ENCODE assay signal across 19 cellular contexts in genomic region chr12:110731479-110731878, GRCh38. TPM values are rescaled to one million over a fixed set of nuclear protein-coding genes. Genes with fewer than 3 reads are reported as not detected.
DNase-seq lines count a peak whose midpoint lies in the region; ATAC-seq and TF ChIP-seq lines count a peak whose summit lies in the region.
"Had no signal": no experiment of that assay in that cellular context is flagged by ENCODE, and none has a peak within 500 bp of the region (broad histone marks: within the 10 kb centered on the region; RNA-seq: fewer than 3 reads in every experiment).

No MANE protein-coding gene starts in this region.

- TF ChIP-seq CTCF in CD4-positive, alpha-beta T cell (IDR thresholded peaks at IDR 0.05) = no peak
- TF ChIP-seq CTCF in esophagus squamous epithelium (IDR thresholded peaks at IDR 0.05) = no peak

- peaks cover 7 to 58% (median 15%) of the 10 kb centered on the region in 3 donors for H3K4me1 ChIP-seq in esophagus squamous epithelium

- ATAC-seq in CD4-positive, alpha-beta T cell (ENCODE audit: poor library complexity) = no peak
- no peak for ATAC-seq in natural killer cell treated with Interleukin-12 subunit alpha and Interleukin-12 subunit beta and Interleukin-15 and Interleukin-18, amount 100 ng/mL, for 72 hours
- ATAC-seq: Right ventricle myocardium inferior had no signal

- H3K36me3 ChIP-seq in esophagus squamous epithelium = peaks cover 0 to 83% (median 13%) of the 10 kb centered on the region in 3 donors

- H3K4me3 Mint-ChIP-seq in activated T-cell treated with anti-CD3 and anti-CD28 coated beads, Interleukin-2, amount 50 U/mL, for 24 hours = peak overlapping the region; percentile 27
- no peak overlapping the region for H3K4me3 Mint-ChIP-seq in CD4-positive, alpha-beta T cell
- no peak overlapping the region for H3K4me3 Mint-ChIP-seq in activated T-helper 1 cell treated with anti-CD3 and anti-CD28 coated beads, Interleukin-12 subunit alpha, Interleukin-12 subunit beta, Interleukin-2, Interleukin-4 antibody, amounts not matched to agents 30 ng/mL and 10 ng/mL and 1 ng/mL, durations not matched to agents 14 hours and 24 hours and 36 hours
- H3K4me3 Mint-ChIP-seq in natural killer cell treated with Interleukin-12 subunit alpha and Interleukin-12 subunit beta and Interleukin-15 and Interleukin-18, amount 100 ng/mL, for 72 hours = no peak overlapping the region
- H3K4me3 Mint-ChIP-seq: CD14-positive monocyte had no signal

- no peaks in the 10 kb centered on the region for H3K9me3 Mint-ChIP-seq in activated T-cell treated with anti-CD3 and anti-CD28 coated beads, Interleukin-2, amount 50 U/mL, for 24 hours
- H3K9me3 Mint-ChIP-seq in CD4-positive, alpha-beta T cell = no peaks in the 10 kb centered on the region
- H3K9me3 Mint-ChIP-seq in activated T-helper 1 cell treated with anti-CD3 and anti-CD28 coated beads, Interleukin-12 subunit alpha, Interleukin-12 subunit beta, Interleukin-2, Interleukin-4 antibody, amounts not matched to agents 30 ng/mL and 10 ng/mL and 1 ng/mL, durations not matched to agents 14 hours and 24 hours and 36 hours = no peaks in the 10 kb centered on the region
- no peaks in the 10 kb centered on the region for H3K9me3 Mint-ChIP-seq in natural killer cell treated with Interleukin-12 subunit alpha and Interleukin-12 subunit beta and Interleukin-15 and Interleukin-18, amount 100 ng/mL, for 72 hours
- H3K9me3 Mint-ChIP-seq: CD14-positive monocyte had no signal

- H3K27ac ChIP-seq in CD4-positive, alpha-beta T cell (ENCODE audit: low read depth, low read length) = no peak overlapping the region
- peak overlapping the region in 2 of 4 donors; percentile 21 to 46 for H3K27ac ChIP-seq in esophagus squamous epithelium

- no peaks in the 10 kb centered on the region for H3K9me3 ChIP-seq in CD4-positive, alpha-beta T cell (ENCODE audit: control insufficient read depth, low read length)
- H3K9me3 ChIP-seq in esophagus squamous epithelium = no peaks in the 10 kb centered on the region

- WGBS in esophagus squamous epithelium, 2 donors = 58 to 84% methylated on average over 2 of the region's 2 CpGs

- peaks cover 90% of the 10 kb centered on the region for H3K4me1 Mint-ChIP-seq in activated T-cell treated with anti-CD3 and anti-CD28 coated beads, Interleukin-2, amount 50 U/mL, for 24 hours (ENCODE audit: low read depth)
- peaks cover 74% of the 10 kb centered on the region for H3K4me1 Mint-ChIP-seq in CD4-positive, alpha-beta T cell (ENCODE audit: low read depth)
- peaks cover 76% of the 10 kb centered on the region for H3K4me1 Mint-ChIP-seq in activated T-helper 1 cell treated with anti-CD3 and anti-CD28 coated beads, Interleukin-12 subunit alpha, Interleukin-12 subunit beta, Interleukin-2, Interleukin-4 antibody, amounts not matched to agents 30 ng/mL and 10 ng/mL and 1 ng/mL, durations not matched to agents 14 hours and 24 hours and 36 hours (ENCODE audit: low read depth)
- H3K4me1 Mint-ChIP-seq in natural killer cell treated with Interleukin-12 subunit alpha and Interleukin-12 subunit beta and Interleukin-15 and Interleukin-18, amount 100 ng/mL, for 72 hours (ENCODE audit: low read depth in 2 of 2) = peaks cover 24 to 45% of the 10 kb centered on the region in 2 donors

- H3K27me3 ChIP-seq in CD4-positive, alpha-beta T cell (ENCODE audit: control insufficient read depth, insufficient read depth, low read length) = no peaks in the 10 kb centered on the region
- H3K27me3 ChIP-seq in esophagus squamous epithelium = no peaks in the 10 kb centered on the region

- intact Hi-C loops in CD4-positive, alpha-beta T cell (cut with DNase I, micrococcal nuclease) = loop anchor here (10.0 kb wide), 2 partner anchors 93 to 153 kb away; no protein-coding TSS in a partner anchor
- intact Hi-C loops in activated T-helper 1 cell treated with anti-CD3 and anti-CD28 coated beads, Interleukin-12 subunit alpha, Interleukin-12 subunit beta, Interleukin-2, Interleukin-4 antibody, amounts not matched to agents 30 ng/mL and 10 ng/mL and 1 ng/mL, durations not matched to agents 14 hours and 24 hours and 36 hours (cut with micrococcal nuclease) = loop anchor here (1.0 kb wide), 1 partner anchor 9 kb away; no protein-coding TSS in a partner anchor
- intact Hi-C loops in esophagus squamous epithelium (cut with DNase I) = no loop called here

- DNase-seq in activated T-cell treated with anti-CD3 and anti-CD28 coated beads, Interleukin-2, amount 50 U/mL, for 24 hours = no peak
- DNase-seq in activated T-cell treated with anti-CD3 and anti-CD28 coated beads, Interleukin-2, amount 50 U/mL, for 1 hour = no peak
- no peak for DNase-seq in CD4-positive, alpha-beta T cell
- no peak for DNase-seq in activated T-helper 1 cell treated with anti-CD3 and anti-CD28 coated beads, Interleukin-12 subunit alpha, Interleukin-12 subunit beta, Interleukin-2, Interleukin-4 antibody, amounts not matched to agents 30 ng/mL and 10 ng/mL and 1 ng/mL, durations not matched to agents 14 hours and 24 hours and 36 hours (ENCODE audit: low spot score)
- DNase-seq in natural killer cell treated with Interleukin-12 subunit alpha and Interleukin-12 subunit beta and Interleukin-15 and Interleukin-18, amount 100 ng/mL, for 72 hours (ENCODE audit: low spot score) = no peak
- no peak for DNase-seq in esophagus squamous epithelium (lab: John Stamatoyannopoulos, UW)
- no peak for DNase-seq in NCI-H510A (lab: John Stamatoyannopoulos, UW)
- no peak for DNase-seq in GM19238 (ENCODE audit: insufficient read length, low spot score)
- DNase-seq: Calu3, DMS79, GOT3, KG1, NCI-H1092 treated with DMSO at 0.1 percent for 48 hours, NCI-H1694, NCI-H748 treated with DMSO at 0.1 percent for 48 hours had no signal

- H3K36me3 Mint-ChIP-seq in activated T-cell treated with anti-CD3 and anti-CD28 coated beads, Interleukin-2, amount 50 U/mL, for 24 hours (ENCODE audit: low read depth) = peaks cover 99% of the 10 kb centered on the region
- peaks cover 93% of the 10 kb centered on the region for H3K36me3 Mint-ChIP-seq in CD4-positive, alpha-beta T cell (ENCODE audit: low read depth)
- H3K36me3 Mint-ChIP-seq in activated T-helper 1 cell treated with anti-CD3 and anti-CD28 coated beads, Interleukin-12 subunit alpha, Interleukin-12 subunit beta, Interleukin-2, Interleukin-4 antibody, amounts not matched to agents 30 ng/mL and 10 ng/mL and 1 ng/mL, durations not matched to agents 14 hours and 24 hours and 36 hours (ENCODE audit: low read depth) = peaks cover 62% of the 10 kb centered on the region
- H3K36me3 Mint-ChIP-seq in natural killer cell treated with Interleukin-12 subunit alpha and Interleukin-12 subunit beta and Interleukin-15 and Interleukin-18, amount 100 ng/mL, for 72 hours = peaks cover 30% of the 10 kb centered on the region

- H3K4me3 ChIP-seq in esophagus squamous epithelium = no peak overlapping the region

- H3K27me3 Mint-ChIP-seq in activated T-cell treated with anti-CD3 and anti-CD28 coated beads, Interleukin-2, amount 50 U/mL, for 24 hours = no peaks in the 10 kb centered on the region
- H3K27me3 Mint-ChIP-seq in CD4-positive, alpha-beta T cell = no peaks in the 10 kb centered on the region
- H3K27me3 Mint-ChIP-seq in activated T-helper 1 cell treated with anti-CD3 and anti-CD28 coated beads, Interleukin-12 subunit alpha, Interleukin-12 subunit beta, Interleukin-2, Interleukin-4 antibody, amounts not matched to agents 30 ng/mL and 10 ng/mL and 1 ng/mL, durations not matched to agents 14 hours and 24 hours and 36 hours (ENCODE audit: insufficient read depth) = no peaks in the 10 kb centered on the region
- H3K27me3 Mint-ChIP-seq in natural killer cell treated with Interleukin-12 subunit alpha and Interleukin-12 subunit beta and Interleukin-15 and Interleukin-18, amount 100 ng/mL, for 72 hours = no peaks in the 10 kb centered on the region

- POLR2A ChIA-PET in CD4-positive, alpha-beta T cell (lab: Charles Lee) = interaction anchor here (2.0 kb wide), 1 partner anchor 10 kb away, joined by 11 read pairs; no protein-coding TSS in a partner anchor

- CTCF ChIA-PET in CD4-positive, alpha-beta T cell (lab: Charles Lee) = interaction anchor here (1.0 to 1.9 kb wide), 2 partner anchors 9 to 27 kb away, joined by 3 to 6 read pairs; no protein-coding TSS in a partner anchor

- peak overlapping the region; percentile 67 for H3K27ac Mint-ChIP-seq in activated T-cell treated with anti-CD3 and anti-CD28 coated beads, Interleukin-2, amount 50 U/mL, for 24 hours
- peak overlapping the region; percentile 63 for H3K27ac Mint-ChIP-seq in CD4-positive, alpha-beta T cell
- H3K27ac Mint-ChIP-seq in activated T-helper 1 cell treated with anti-CD3 and anti-CD28 coated beads, Interleukin-12 subunit alpha, Interleukin-12 subunit beta, Interleukin-2, Interleukin-4 antibody, amounts not matched to agents 30 ng/mL and 10 ng/mL and 1 ng/mL, durations not matched to agents 14 hours and 24 hours and 36 hours = peak overlapping the region; percentile 3
- peak overlapping the region; percentile 33 to 50 for H3K27ac Mint-ChIP-seq in natural killer cell treated with Interleukin-12 subunit alpha and Interleukin-12 subunit beta and Interleukin-15 and Interleukin-18, amount 100 ng/mL, for 72 hours

- TF ChIP-seq POLR2A in esophagus squamous epithelium (IDR thresholded peaks at IDR 0.05) = no peak

RNA-seq across cellular contexts. Expression of gene PPP1CC, which starts 11.2 kb away (rescaled TPM):
- total RNA-seq in CD4-positive, alpha-beta T cell = 100 to 1,000 TPM; 146 to 150 TPM
- total RNA-seq in activated T-helper 1 cell treated with anti-CD3 and anti-CD28 coated beads, Interleukin-12 subunit alpha, Interleukin-12 subunit beta, Interleukin-2, Interleukin-4 antibody, amounts not matched to agents 30 ng/mL and 10 ng/mL and 1 ng/mL, durations not matched to agents 14 hours and 24 hours and 36 hours = 449 and 469 TPM in 2 replicates
- total RNA-seq in natural killer cell treated with Interleukin-12 subunit alpha and Interleukin-12 subunit beta and Interleukin-15 and Interleukin-18, amount 100 ng/mL, for 72 hours = 100 to 1,000 TPM; 140 to 143 TPM
- total RNA-seq in esophagus squamous epithelium = 100 to 1,000 TPM in 3 of 4 donors, 10 to 100 TPM in 1; 55.3 to 127 (median 114) TPM

RNA-seq across cellular contexts. Expression of gene HVCN1, which starts 42.6 kb away (rescaled TPM):
- total RNA-seq in CD4-positive, alpha-beta T cell = 1 to 10 TPM; 3.9 to 4.1 TPM
- total RNA-seq in activated T-helper 1 cell treated with anti-CD3 and anti-CD28 coated beads, Interleukin-12 subunit alpha, Interleukin-12 subunit beta, Interleukin-2, Interleukin-4 antibody, amounts not matched to agents 30 ng/mL and 10 ng/mL and 1 ng/mL, durations not matched to agents 14 hours and 24 hours and 36 hours = 13.8 and 16.7 TPM in 2 replicates
- 1 to 10 TPM in 1 of 2 donors, under 1 TPM in 1; 1.00 to 3.3 TPM for total RNA-seq in natural killer cell treated with Interleukin-12 subunit alpha and Interleukin-12 subunit beta and Interleukin-15 and Interleukin-18, amount 100 ng/mL, for 72 hours
- total RNA-seq in esophagus squamous epithelium = 1 to 10 TPM; 1.0 to 5.7 (median 1.7) TPM
- total RNA-seq: G401, MCF 10A had no signal

Comparison
In these comparisons a context has a peak if more than half of its experiments do, and no peak if none do; other contexts are left out.
1. H3K27ac Mint-ChIP-seq: peak in every context shown above with its lines; median percentile 67 in activated T-cell treated with anti-CD3 and anti-CD28 coated beads, Interleukin-2, amount 50 U/mL, for 24 hours; 63 in CD4-positive, alpha-beta T cell; 42 in natural killer cell treated with Interleukin-12 subunit alpha and Interleukin-12 subunit beta and Interleukin-15 and Interleukin-18, amount 100 ng/mL, for 72 hours; 3 in activated T-helper 1 cell treated with anti-CD3 and anti-CD28 coated beads, Interleukin-12 subunit alpha, Interleukin-12 subunit beta, Interleukin-2, Interleukin-4 antibody, amounts not matched to agents 30 ng/mL and 10 ng/mL and 1 ng/mL, durations not matched to agents 14 hours and 24 hours and 36 hours.